In the genomic region with DNA sequence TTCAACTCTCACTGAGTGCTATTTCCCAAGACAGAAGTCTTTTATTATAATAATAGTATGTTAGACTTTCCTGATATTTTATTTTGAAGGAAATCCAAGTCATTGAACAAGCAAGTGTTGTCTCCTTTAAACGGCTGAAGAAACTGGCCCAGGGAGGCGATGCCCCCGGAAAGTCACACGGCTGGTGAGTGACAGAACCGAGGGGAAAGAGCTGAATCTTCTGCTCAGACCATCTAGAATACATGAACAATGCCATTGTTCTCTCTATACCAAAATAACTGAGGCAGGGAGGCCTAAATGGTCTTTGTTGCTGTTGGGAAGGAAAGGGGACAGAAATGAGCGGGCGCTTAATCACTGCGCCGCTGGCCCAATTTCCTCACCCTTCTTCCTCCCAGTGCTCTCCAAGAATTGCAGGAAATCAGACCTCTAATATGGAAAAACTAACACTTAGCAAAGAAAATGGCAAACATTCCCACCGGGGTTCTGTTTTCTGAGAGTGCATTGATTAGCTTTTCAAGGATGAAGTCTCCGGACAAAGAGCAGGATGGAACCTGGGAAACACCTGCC, we compare ENCODE assay signal across 27 cellular contexts.
"Had no signal": no experiment of that assay in that cellular context is flagged by ENCODE, and none has a peak within 500 bp of the region (broad histone marks: within the 10 kb centered on the region; RNA-seq: fewer than 3 reads in every experiment).

No MANE protein-coding gene starts in this region.

- H3K27me3 ChIP-seq: esophagus muscularis mucosa, gastrocnemius medialis, heart right ventricle, pancreas, stomach, upper lobe of right lung had no signal

- H3K27ac ChIP-seq: esophagus muscularis mucosa, pancreas, stomach, thoracic aorta, upper lobe of right lung had no signal

- DNase-seq: activated CD4-positive, alpha-beta memory T cell treated with anti-CD3 and anti-CD28 coated beads, Interleukin-2, amount 10 ng/mL, durations not matched to agents 7 days and 5 days; activated CD4-positive, alpha-beta T cell treated with anti-CD3 and anti-CD28 coated beads for 4 hours; activated CD4-positive, CD25-positive, alpha-beta regulatory T cell; activated effector memory CD4-positive, alpha-beta T cell treated with Interleukin-2 at 50 U/mL for 16 hours; activated naive CD4-positive, alpha-beta T cell treated with anti-CD3 and anti-CD28 coated beads for 36 hours; activated naive CD8-positive, alpha-beta T cell treated with anti-CD3 and anti-CD28 coated beads, Interleukin-2, amount 10 ng/mL, durations not matched to agents 7 days and 5 days; activated T-cell treated with anti-CD3 and anti-CD28 coated beads, Interleukin-2, amount 50 U/mL, for 72 hours; amniotic stem cell; cerebellar nuclear complex; cortex of kidney; effector CD8-positive, alpha-beta T cell; gastrocnemius medialis; heart right ventricle; islet precursor cell; midbrain; pancreas; small intestine; stimulated activated CD4-positive, alpha-beta T cell treated with anti-CD3 and anti-CD28 coated beads, Interleukin-2, amount 100 ng/mL, for 24 hours; stomach; upper lobe of right lung had no signal

- H3K36me3 Mint-ChIP-seq: stimulated activated effector memory CD8-positive, alpha-beta T cell treated with anti-CD3 and anti-CD28 coated beads, Interleukin-12 subunit alpha, Interleukin-12 subunit beta, amount 100 ng/mL, for 72 hours had no signal

- ATAC-seq: activated T-cell treated with anti-CD3 and anti-CD28 coated beads, Interleukin-2, amount 50 U/mL, for 72 hours; gastrocnemius medialis; pancreas; sciatic nerve; stimulated activated effector memory CD8-positive, alpha-beta T cell treated with anti-CD3 and anti-CD28 coated beads, Interleukin-12 subunit alpha, Interleukin-12 subunit beta, amount 100 ng/mL, for 72 hours; upper lobe of right lung had no signal

- H3K4me1 Mint-ChIP-seq: activated CD4-positive, alpha-beta memory T cell treated with anti-CD3 and anti-CD28 coated beads, Interleukin-2, amount 10 ng/mL, durations not matched to agents 7 days and 5 days; stimulated activated effector memory CD8-positive, alpha-beta T cell treated with anti-CD3 and anti-CD28 coated beads, Interleukin-12 subunit alpha, Interleukin-12 subunit beta, amount 100 ng/mL, for 72 hours had no signal

- H3K4me3 ChIP-seq: esophagus muscularis mucosa, gastrocnemius medialis, heart right ventricle, lung, pancreas, stomach, thoracic aorta, upper lobe of right lung had no signal

- H3K4me3 Mint-ChIP-seq: activated CD4-positive, alpha-beta memory T cell treated with anti-CD3 and anti-CD28 coated beads, Interleukin-2, amount 10 ng/mL, durations not matched to agents 7 days and 5 days; activated naive CD4-positive, alpha-beta T cell treated with anti-CD3 and anti-CD28 coated beads for 36 hours; activated naive CD8-positive, alpha-beta T cell treated with anti-CD3 and anti-CD28 coated beads, Interleukin-2, amount 10 ng/mL, durations not matched to agents 7 days and 5 days; activated T-cell treated with anti-CD3 and anti-CD28 coated beads, Interleukin-2, amount 50 U/mL, for 72 hours; nephron; stimulated activated effector memory CD8-positive, alpha-beta T cell treated with anti-CD3 and anti-CD28 coated beads, Interleukin-12 subunit alpha, Interleukin-12 subunit beta, amount 100 ng/mL, for 72 hours; T-helper 1 cell treated with Interleukin-12 subunit alpha and Interleukin-12 subunit beta and Interleukin-4 antibody, amounts not matched to agents 30 μg/mL and 1 μg/mL, for 36 hours had no signal

- H3K27ac Mint-ChIP-seq: activated CD4-positive, alpha-beta memory T cell treated with anti-CD3 and anti-CD28 coated beads, Interleukin-2, amount 10 ng/mL, durations not matched to agents 7 days and 5 days; activated naive CD4-positive, alpha-beta T cell treated with anti-CD3 and anti-CD28 coated beads for 36 hours; activated naive CD8-positive, alpha-beta T cell treated with anti-CD3 and anti-CD28 coated beads, Interleukin-2, amount 10 ng/mL, durations not matched to agents 7 days and 5 days; activated T-cell treated with anti-CD3 and anti-CD28 coated beads, Interleukin-2, amount 50 U/mL, for 72 hours; nephron; stimulated activated effector memory CD8-positive, alpha-beta T cell treated with anti-CD3 and anti-CD28 coated beads, Interleukin-12 subunit alpha, Interleukin-12 subunit beta, amount 100 ng/mL, for 72 hours; T-helper 1 cell treated with Interleukin-12 subunit alpha and Interleukin-12 subunit beta and Interleukin-4 antibody, amounts not matched to agents 30 μg/mL and 1 μg/mL, for 36 hours had no signal

- H3K36me3 ChIP-seq: esophagus muscularis mucosa, gastrocnemius medialis, heart right ventricle, pancreas, stomach, thoracic aorta, upper lobe of right lung had no signal

- H3K9me3 Mint-ChIP-seq: activated CD4-positive, alpha-beta memory T cell treated with anti-CD3 and anti-CD28 coated beads, Interleukin-2, amount 10 ng/mL, durations not matched to agents 7 days and 5 days; activated naive CD4-positive, alpha-beta T cell treated with anti-CD3 and anti-CD28 coated beads for 36 hours; activated naive CD8-positive, alpha-beta T cell treated with anti-CD3 and anti-CD28 coated beads, Interleukin-2, amount 10 ng/mL, durations not matched to agents 7 days and 5 days; activated T-cell treated with anti-CD3 and anti-CD28 coated beads, Interleukin-2, amount 50 U/mL, for 72 hours; nephron; stimulated activated effector memory CD8-positive, alpha-beta T cell treated with anti-CD3 and anti-CD28 coated beads, Interleukin-12 subunit alpha, Interleukin-12 subunit beta, amount 100 ng/mL, for 72 hours; T-helper 1 cell treated with Interleukin-12 subunit alpha and Interleukin-12 subunit beta and Interleukin-4 antibody, amounts not matched to agents 30 μg/mL and 1 μg/mL, for 36 hours had no signal

- H3K4me1 ChIP-seq: pancreas had no signal
